In the genomic region with DNA sequence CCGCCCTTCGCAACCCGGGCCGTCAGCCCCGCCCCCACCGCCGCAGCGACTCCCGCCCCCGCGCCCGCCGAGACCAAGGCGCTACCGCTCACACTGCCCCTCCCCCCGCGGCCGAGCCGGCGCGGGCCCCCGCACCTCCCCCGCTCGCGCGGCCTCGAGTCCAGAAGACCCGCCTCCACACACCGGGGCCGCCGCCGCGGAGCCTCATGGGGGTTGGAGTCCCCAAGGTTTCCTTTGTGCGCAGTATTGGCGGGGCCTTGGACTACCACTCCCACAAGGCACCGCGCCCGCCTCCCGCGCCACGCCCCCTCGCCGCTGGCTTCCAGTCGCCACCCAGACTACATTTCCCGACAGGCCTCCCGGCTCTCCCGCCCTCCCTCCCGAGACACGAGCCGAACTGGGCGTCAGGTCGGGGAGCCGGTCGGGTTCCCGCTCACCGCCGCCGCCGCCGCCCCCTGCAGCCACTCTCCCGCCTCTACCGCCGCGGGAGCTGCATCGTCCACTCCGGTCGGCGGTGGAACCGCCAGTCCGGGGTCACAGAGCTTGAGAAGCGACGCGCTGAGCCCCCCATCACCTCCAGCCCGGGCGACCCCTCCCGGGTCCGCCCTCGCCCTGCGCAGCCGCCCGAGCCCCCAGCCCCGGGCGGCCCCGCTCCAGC, we compare ENCODE assay signal across 1 cellular context.
TF ChIP-seq lines count a peak whose summit lies in the region.

Gene PHF13, plus strand, starts transcription at position 371 of the 658 bp plus-strand sequence. CDS start 336 bp downstream, outside the sequence.

TF ChIP-seq in HEK293, 187 proteins besides CTCF, POLR2A, EP300 and RAD21 (continued from another document):
- TF ChIP-seq, protein P1, sequence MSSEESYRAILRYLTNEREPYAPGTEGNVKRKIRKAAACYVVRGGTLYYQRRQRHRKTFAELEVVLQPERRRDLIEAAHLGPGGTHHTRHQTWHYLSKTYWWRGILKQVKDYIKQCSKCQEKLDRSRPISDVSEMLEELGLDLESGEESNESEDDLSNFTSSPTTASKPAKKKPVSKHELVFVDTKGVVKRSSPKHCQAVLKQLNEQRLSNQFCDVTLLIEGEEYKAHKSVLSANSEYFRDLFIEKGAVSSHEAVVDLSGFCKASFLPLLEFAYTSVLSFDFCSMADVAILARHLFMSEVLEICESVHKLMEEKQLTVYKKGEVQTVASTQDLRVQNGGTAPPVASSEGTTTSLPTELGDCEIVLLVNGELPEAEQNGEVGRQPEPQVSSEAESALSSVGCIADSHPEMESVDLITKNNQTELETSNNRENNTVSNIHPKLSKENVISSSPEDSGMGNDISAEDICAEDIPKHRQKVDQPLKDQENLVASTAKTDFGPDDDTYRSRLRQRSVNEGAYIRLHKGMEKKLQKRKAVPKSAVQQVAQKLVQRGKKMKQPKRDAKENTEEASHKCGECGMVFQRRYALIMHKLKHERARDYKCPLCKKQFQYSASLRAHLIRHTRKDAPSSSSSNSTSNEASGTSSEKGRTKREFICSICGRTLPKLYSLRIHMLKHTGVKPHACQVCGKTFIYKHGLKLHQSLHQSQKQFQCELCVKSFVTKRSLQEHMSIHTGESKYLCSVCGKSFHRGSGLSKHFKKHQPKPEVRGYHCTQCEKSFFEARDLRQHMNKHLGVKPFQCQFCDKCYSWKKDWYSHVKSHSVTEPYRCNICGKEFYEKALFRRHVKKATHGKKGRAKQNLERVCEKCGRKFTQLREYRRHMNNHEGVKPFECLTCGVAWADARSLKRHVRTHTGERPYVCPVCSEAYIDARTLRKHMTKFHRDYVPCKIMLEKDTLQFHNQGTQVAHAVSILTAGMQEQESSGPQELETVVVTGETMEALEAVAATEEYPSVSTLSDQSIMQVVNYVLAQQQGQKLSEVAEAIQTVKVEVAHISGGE (tag by site-specific recombination; conservative IDR thresholded peaks at IDR 0.05; ENCODE audit: low read depth): no peak
